12 cellular contexts compared by ENCODE assay signal in genomic region chr4:144562019-144562740, GRCh38.
A peak's percentile ranks its signal among the peaks of the same experiment; 100 is the strongest.
DNase-seq lines count a peak whose midpoint lies in the region; ATAC-seq and TF ChIP-seq lines count a peak whose summit lies in the region.
"Had no signal": no experiment of that assay in that cellular context is flagged by ENCODE, and none has a peak within 500 bp of the region (broad histone marks: within the 10 kb centered on the region; RNA-seq: fewer than 3 reads in every experiment).

No MANE protein-coding gene starts in this region.

- H3K27me3 ChIP-seq in rectal smooth muscle tissue (ENCODE audit: control insufficient read depth, insufficient read depth, low read length) (no peaks in the 10 kb centered on the region), spleen (replicated peaks in 1 of 7) (no peaks in the 10 kb centered on the region)
- H3K27me3 ChIP-seq: sigmoid colon had no signal

- intact Hi-C loops in spleen (cut with DNase I; ENCODE audit: low total_unique reads) = no loop called here

- H3K27ac ChIP-seq in rectal smooth muscle tissue (ENCODE audit: low read depth, low read length) = no peak overlapping the region
- no peak overlapping the region for H3K27ac ChIP-seq in spleen
- H3K27ac ChIP-seq: PC-9, sigmoid colon, thoracic aorta had no signal

- H3K4me3 ChIP-seq in rectal smooth muscle tissue (ENCODE audit: low read length) (peak overlapping the region; percentile 17), spleen (no peak overlapping the region)
- H3K4me3 ChIP-seq: PC-9, sigmoid colon, thoracic aorta had no signal

- TF ChIP-seq POLR2A in spleen (IDR thresholded peaks at IDR 0.05) = no peak

- H3K36me3 ChIP-seq in rectal smooth muscle tissue (ENCODE audit: control insufficient read depth, insufficient read depth, low read length) (no peaks in the 10 kb centered on the region), spleen (no peaks in the 10 kb centered on the region)
- H3K36me3 ChIP-seq: sigmoid colon, thoracic aorta had no signal

- WGBS in spleen, 5 donors = 21 to 36% (median 27%) methylated on average over 10 of the region's 10 CpGs

- H3K9me3 ChIP-seq in spleen = peaks cover 0 to under 1% (median 0%) of the 10 kb centered on the region in 8 donors
- H3K9me3 ChIP-seq: sigmoid colon, thoracic aorta had no signal

- H3K4me1 ChIP-seq in rectal smooth muscle tissue (ENCODE audit: control insufficient read depth, insufficient read depth, low read length) (no peaks in the 10 kb centered on the region), spleen (no peaks in the 10 kb centered on the region)
- H3K4me1 ChIP-seq: sigmoid colon had no signal

- TF ChIP-seq CTCF in spleen (IDR thresholded peaks at IDR 0.05 in 8 of 11, conservative IDR thresholded peaks at IDR 0.05 in 3 of 11) = no peak

- ATAC-seq in HG03097 (IDR thresholded peaks at IDR 0.05; ENCODE audit: low FRiP score, unreplicated experiment) (peak; percentile 51), SK-N-SH treated with all-trans-retinoic acid at 6 μM for 48 hours (peak; percentile 89)
- ATAC-seq in stimulated activated naive CD8-positive, alpha-beta T cell treated with anti-CD3 and anti-CD28 coated beads, Interleukin-15, Interleukin-2, amounts not matched to agents 100 U/mL and 50 U/mL, for 24 hours = no peak

- no peak overlapping the region for H3K9ac ChIP-seq in rectal smooth muscle tissue (ENCODE audit: low read length)

- DNase-seq in iPS-NIHi11 (ENCODE audit: low spot score) (peak; percentile 15), UCSD-AML1 (lab: John Stamatoyannopoulos, UW; ENCODE audit: unreplicated experiment) (no peak), spleen (no peak)
- no peak for DNase-seq in stimulated activated naive CD8-positive, alpha-beta T cell treated with anti-CD3 and anti-CD28 coated beads, Interleukin-15, Interleukin-2, amounts not matched to agents 100 U/mL and 50 U/mL, for 24 hours
- DNase-seq: activated naive CD8-positive, alpha-beta T cell treated with anti-CD3 and anti-CD28 coated beads, Interleukin-2, amount 10 ng/mL, durations not matched to agents 7 days and 5 days; cortex of kidney; PC-9; sigmoid colon had no signal

TF ChIP-seq in SK-N-SH treated with all-trans-retinoic acid at 6 μM for 48 hours, 23 proteins besides CTCF, POLR2A, EP300 and RAD21:
- TF ChIP-seq ESRRG (CRISPR knock-in tag; IDR thresholded peaks at IDR 0.05) = no peak
- TF ChIP-seq ZFP30 (CRISPR knock-in tag; IDR thresholded peaks at IDR 0.05) = no peak
- no peak for TF ChIP-seq PATZ1 (CRISPR knock-in tag; IDR thresholded peaks at IDR 0.05; ENCODE audit: borderline replicate concordance)
- TF ChIP-seq SNAI2 (CRISPR knock-in tag; IDR thresholded peaks at IDR 0.05) = no peak
- TF ChIP-seq BACH2 (CRISPR knock-in tag; IDR thresholded peaks at IDR 0.05; ENCODE audit: borderline replicate concordance) = no peak
- no peak for TF ChIP-seq GLIS3 (CRISPR knock-in tag; IDR thresholded peaks at IDR 0.05)
- TF ChIP-seq, protein P1, sequence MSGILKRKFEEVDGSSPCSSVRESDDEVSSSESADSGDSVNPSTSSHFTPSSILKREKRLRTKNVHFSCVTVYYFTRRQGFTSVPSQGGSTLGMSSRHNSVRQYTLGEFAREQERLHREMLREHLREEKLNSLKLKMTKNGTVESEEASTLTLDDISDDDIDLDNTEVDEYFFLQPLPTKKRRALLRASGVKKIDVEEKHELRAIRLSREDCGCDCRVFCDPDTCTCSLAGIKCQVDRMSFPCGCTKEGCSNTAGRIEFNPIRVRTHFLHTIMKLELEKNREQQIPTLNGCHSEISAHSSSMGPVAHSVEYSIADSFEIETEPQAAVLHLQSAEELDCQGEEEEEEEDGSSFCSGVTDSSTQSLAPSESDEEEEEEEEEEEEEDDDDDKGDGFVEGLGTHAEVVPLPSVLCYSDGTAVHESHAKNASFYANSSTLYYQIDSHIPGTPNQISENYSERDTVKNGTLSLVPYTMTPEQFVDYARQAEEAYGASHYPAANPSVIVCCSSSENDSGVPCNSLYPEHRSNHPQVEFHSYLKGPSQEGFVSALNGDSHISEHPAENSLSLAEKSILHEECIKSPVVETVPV (CRISPR knock-in tag; IDR thresholded peaks at IDR 0.05) = no peak
- no peak for TF ChIP-seq TCF4 (CRISPR knock-in tag; IDR thresholded peaks at IDR 0.05; ENCODE audit: borderline replicate concordance)
- TF ChIP-seq, protein P2, sequence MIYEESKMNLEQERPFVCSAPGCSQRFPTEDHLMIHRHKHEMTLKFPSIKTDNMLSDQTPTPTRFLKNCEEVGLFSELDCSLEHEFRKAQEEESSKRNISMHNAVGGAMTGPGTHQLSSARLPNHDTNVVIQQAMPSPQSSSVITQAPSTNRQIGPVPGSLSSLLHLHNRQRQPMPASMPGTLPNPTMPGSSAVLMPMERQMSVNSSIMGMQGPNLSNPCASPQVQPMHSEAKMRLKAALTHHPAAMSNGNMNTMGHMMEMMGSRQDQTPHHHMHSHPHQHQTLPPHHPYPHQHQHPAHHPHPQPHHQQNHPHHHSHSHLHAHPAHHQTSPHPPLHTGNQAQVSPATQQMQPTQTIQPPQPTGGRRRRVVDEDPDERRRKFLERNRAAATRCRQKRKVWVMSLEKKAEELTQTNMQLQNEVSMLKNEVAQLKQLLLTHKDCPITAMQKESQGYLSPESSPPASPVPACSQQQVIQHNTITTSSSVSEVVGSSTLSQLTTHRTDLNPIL (CRISPR knock-in tag; IDR thresholded peaks at IDR 0.05; ENCODE audit: low read depth) = no peak
- TF ChIP-seq, protein P3, sequence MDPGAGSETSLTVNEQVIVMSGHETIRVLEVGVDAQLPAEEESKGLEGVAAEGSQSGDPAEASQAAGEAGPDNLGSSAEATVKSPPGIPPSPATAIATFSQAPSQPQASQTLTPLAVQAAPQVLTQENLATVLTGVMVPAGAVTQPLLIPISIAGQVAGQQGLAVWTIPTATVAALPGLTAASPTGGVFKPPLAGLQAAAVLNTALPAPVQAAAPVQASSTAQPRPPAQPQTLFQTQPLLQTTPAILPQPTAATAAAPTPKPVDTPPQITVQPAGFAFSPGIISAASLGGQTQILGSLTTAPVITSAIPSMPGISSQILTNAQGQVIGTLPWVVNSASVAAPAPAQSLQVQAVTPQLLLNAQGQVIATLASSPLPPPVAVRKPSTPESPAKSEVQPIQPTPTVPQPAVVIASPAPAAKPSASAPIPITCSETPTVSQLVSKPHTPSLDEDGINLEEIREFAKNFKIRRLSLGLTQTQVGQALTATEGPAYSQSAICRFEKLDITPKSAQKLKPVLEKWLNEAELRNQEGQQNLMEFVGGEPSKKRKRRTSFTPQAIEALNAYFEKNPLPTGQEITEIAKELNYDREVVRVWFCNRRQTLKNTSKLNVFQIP (CRISPR knock-in tag; IDR thresholded peaks at IDR 0.05; ENCODE audit: borderline replicate concordance, low read depth) = no peak
- no peak for TF ChIP-seq ARNTL (CRISPR knock-in tag; IDR thresholded peaks at IDR 0.05; ENCODE audit: borderline replicate concordance, low read depth)
- TF ChIP-seq PPARA (CRISPR knock-in tag; IDR thresholded peaks at IDR 0.05; ENCODE audit: borderline replicate concordance) = no peak
- TF ChIP-seq OSR1 (CRISPR knock-in tag; IDR thresholded peaks at IDR 0.05) = no peak
- TF ChIP-seq ZFP3 (CRISPR knock-in tag; IDR thresholded peaks at IDR 0.05) = no peak
- TF ChIP-seq ZNF565 (CRISPR knock-in tag; conservative IDR thresholded peaks at IDR 0.05; ENCODE audit: low read depth) = no peak
- TF ChIP-seq ZNF70 (CRISPR knock-in tag; IDR thresholded peaks at IDR 0.05) = no peak
- TF ChIP-seq CSDC2 (CRISPR knock-in tag; IDR thresholded peaks at IDR 0.05) = no peak
- no peak for TF ChIP-seq ZC3H10 (CRISPR knock-in tag; IDR thresholded peaks at IDR 0.05)
